In the genomic region with DNA sequence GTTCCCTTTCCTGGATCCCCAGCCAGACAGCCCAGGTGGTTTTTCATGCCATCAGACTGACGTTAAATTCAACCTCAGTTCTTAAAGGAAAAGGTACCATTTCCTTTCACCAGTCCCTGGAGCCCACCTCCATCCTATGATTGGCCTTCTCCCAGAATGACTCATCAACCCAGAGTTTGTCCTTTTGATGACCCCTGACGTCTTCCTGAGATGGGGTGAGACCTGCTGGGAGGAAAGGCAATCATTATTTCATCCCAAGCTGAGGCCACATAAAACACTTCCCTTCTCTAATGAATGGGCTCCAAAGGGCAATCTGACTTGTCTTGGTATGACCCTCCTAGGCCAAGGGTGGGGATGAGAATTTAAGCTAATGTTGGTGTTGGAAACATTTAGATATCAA, we compare ENCODE assay signal across 18 cellular contexts.
DNase-seq lines count a peak whose midpoint lies in the region; ATAC-seq and TF ChIP-seq lines count a peak whose summit lies in the region.
"Had no signal": no experiment of that assay in that cellular context is flagged by ENCODE, and none has a peak within 500 bp of the region (broad histone marks: within the 10 kb centered on the region; RNA-seq: fewer than 3 reads in every experiment).

No MANE protein-coding gene starts in this region.

- intact Hi-C loops in body of pancreas (cut with DNase I), result no loop called here

- no peak for TF ChIP-seq POLR2A in body of pancreas (IDR thresholded peaks at IDR 0.05)

- no peak for ATAC-seq in HG02973 (IDR thresholded peaks at IDR 0.05; ENCODE audit: unreplicated experiment)
- no peak for ATAC-seq in body of pancreas
- no peak for ATAC-seq in GM18520 (IDR thresholded peaks at IDR 0.05; ENCODE audit: unreplicated experiment)
- ATAC-seq: left lobe of liver; pancreas; stimulated activated naive B cell treated with anti-CD40 and anti-IgM and Interleukin-4, amounts not matched to agents 10 μg/mL and 1 μg/mL and 100 μg/mL, for 72 hours had no signal

- no peak overlapping the region for H3K27ac ChIP-seq in BLaER1 treated with 17β-estradiol and CSF1 and Interleukin-3, amounts not matched to agents 10 nM and 100 nM
- H3K27ac ChIP-seq in body of pancreas, result no peak overlapping the region
- H3K27ac ChIP-seq: colonic mucosa, pancreas, spleen, upper lobe of left lung, WERI-Rb-1 had no signal

- H3K4me2 ChIP-seq in BLaER1 treated with 17β-estradiol and CSF1 and Interleukin-3, amounts not matched to agents 10 nM and 100 nM, result peak overlapping the region in 10 of 11 experiments; percentile 18 to 70 (median 42); a peak in 19 of 22 replicates

- H3K9ac ChIP-seq in BLaER1 treated with 17β-estradiol and CSF1 and Interleukin-3, amounts not matched to agents 10 nM and 100 nM, result no peak overlapping the region

- H3K27me3 ChIP-seq in BLaER1 treated with 17β-estradiol and CSF1 and Interleukin-3, amounts not matched to agents 10 nM and 100 nM, result no peaks in the 10 kb centered on the region; a peak in 1 of 22 replicates
- no peaks in the 10 kb centered on the region for H3K27me3 ChIP-seq in body of pancreas
- H3K27me3 ChIP-seq: colonic mucosa, pancreas, spleen, upper lobe of left lung had no signal

- H3K9me3 ChIP-seq in BLaER1 treated with 17β-estradiol and CSF1 and Interleukin-3, amounts not matched to agents 10 nM and 100 nM (replicated peaks in 1 of 11), result peaks cover 0 to 4% (median 3%) of the 10 kb centered on the region in 11 experiments; a peak in 4 of 22 replicates
- H3K9me3 ChIP-seq in body of pancreas, result no peaks in the 10 kb centered on the region
- H3K9me3 ChIP-seq: colonic mucosa, pancreas had no signal

- H3K4me3 ChIP-seq in BLaER1 treated with 17β-estradiol and CSF1 and Interleukin-3, amounts not matched to agents 10 nM and 100 nM, result no peak overlapping the region
- no peak overlapping the region for H3K4me3 ChIP-seq in body of pancreas
- H3K4me3 ChIP-seq: colonic mucosa, pancreas, spleen, upper lobe of left lung had no signal

- H3K36me3 ChIP-seq in BLaER1 treated with 17β-estradiol and CSF1 and Interleukin-3, amounts not matched to agents 10 nM and 100 nM, result no peaks in the 10 kb centered on the region
- H3K36me3 ChIP-seq in body of pancreas (replicated peaks in 1 of 2; ENCODE audit: insufficient read depth in 1 of 2, low read depth in 2 of 2), result no peaks in the 10 kb centered on the region
- H3K36me3 ChIP-seq: colonic mucosa, pancreas, spleen, upper lobe of left lung, WERI-Rb-1 had no signal

- TF ChIP-seq CTCF in body of pancreas (IDR thresholded peaks at IDR 0.05), result no peak

- DNase-seq in HT1080 (ENCODE audit: low read depth) (peak; percentile 80), astrocyte of the hippocampus (ENCODE audit: low read depth, low spot score) (peak; percentile 44), iris pigment epithelial cell (ENCODE audit: low read depth) (peak; percentile 78), AG20443 (ENCODE audit: low spot score) (no peak), body of pancreas (no peak)
- DNase-seq: activated CD8-positive, alpha-beta memory T cell treated with anti-CD3 and anti-CD28 coated beads for 24 hours; colonic mucosa; Kasumi-1; NCI-H1694 treated with DMSO at 0.1 percent for 48 hours; pancreas; spleen; stimulated activated naive B cell treated with anti-CD40 and anti-IgM and Interleukin-4, amounts not matched to agents 10 μg/mL and 1 μg/mL and 100 μg/mL, for 72 hours; upper lobe of left lung; WERI-Rb-1 had no signal

- WGBS in body of pancreas, 2 donors, result 27 to 47% methylated on average over 2 of the region's 2 CpGs

- no peaks in the 10 kb centered on the region for H4K20me1 ChIP-seq in BLaER1 treated with 17β-estradiol and CSF1 and Interleukin-3, amounts not matched to agents 10 nM and 100 nM

- H3K4me1 ChIP-seq in BLaER1 treated with 17β-estradiol and CSF1 and Interleukin-3, amounts not matched to agents 10 nM and 100 nM, result peaks cover 0 to 28% (median 14%) of the 10 kb centered on the region in 10 experiments; a peak in 16 of 20 replicates
- H3K4me1 ChIP-seq in body of pancreas, result no peaks in the 10 kb centered on the region
- H3K4me1 ChIP-seq: pancreas, spleen, upper lobe of left lung had no signal

Comparison
In these comparisons a context has a peak if more than half of its experiments do, and no peak if none do; other contexts are left out.
1. DNase-seq: peak in HT1080 (single experiment), astrocyte of the hippocampus (single experiment) and iris pigment epithelial cell (single experiment); none in AG20443 (single experiment) and body of pancreas (0 of 4).